In the genomic region with DNA sequence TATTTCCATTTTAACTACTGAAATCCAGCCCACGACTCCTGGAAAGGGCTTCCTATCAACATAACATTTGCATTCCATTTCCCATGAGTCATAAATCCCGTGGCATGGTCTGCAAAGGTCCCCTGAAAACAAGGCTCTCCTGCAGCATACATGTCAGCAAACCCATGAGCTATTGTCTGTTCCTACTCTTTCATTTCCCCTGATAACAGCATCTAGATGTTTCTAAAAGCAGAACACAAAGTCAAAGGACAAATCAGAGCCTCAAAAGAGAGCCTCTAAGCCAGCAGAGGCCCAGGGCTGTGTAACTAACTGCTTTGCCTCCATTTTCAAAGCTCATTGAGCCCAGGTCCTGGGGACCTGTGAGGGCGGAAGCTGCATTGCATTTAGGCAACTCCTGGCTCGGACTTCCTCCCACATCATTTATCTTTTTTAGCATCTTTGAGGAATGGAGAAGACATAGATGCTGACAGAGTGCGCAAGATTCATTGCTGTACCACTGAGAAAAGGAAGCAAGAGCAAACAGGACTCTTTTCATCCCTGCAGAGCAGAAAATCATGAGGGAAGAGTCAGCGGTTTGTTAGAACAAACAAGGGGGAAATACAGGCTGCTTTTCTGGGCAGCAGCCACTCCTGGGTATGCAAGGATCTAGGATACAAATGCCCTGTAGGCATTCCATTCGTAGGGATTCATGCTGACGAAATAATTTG, we compare ENCODE assay signal across 19 cellular contexts.
DNase-seq lines count a peak whose midpoint lies in the region; ATAC-seq and TF ChIP-seq lines count a peak whose summit lies in the region.
"Had no signal": no experiment of that assay in that cellular context is flagged by ENCODE, and none has a peak within 500 bp of the region (broad histone marks: within the 10 kb centered on the region; RNA-seq: fewer than 3 reads in every experiment).

No MANE protein-coding gene starts in this region.

- H3K27ac ChIP-seq in HUES48 (ENCODE audit: low read depth, low read length) (peak overlapping the region; percentile 93), gastroesophageal sphincter (no peak overlapping the region), WERI-Rb-1 (no peak overlapping the region)
- H3K27ac ChIP-seq: body of pancreas, esophagus muscularis mucosa, left ventricle myocardium inferior, parathyroid adenoma, thoracic aorta had no signal

- WGBS in gastroesophageal sphincter (ENCODE audit: low coverage in 1 of 2), 2 donors: 20 to 35% methylated on average over 2 to 8 of the region's 8 CpGs

- peaks cover 31% of the 10 kb centered on the region for H3K4me1 Mint-ChIP-seq in osteocyte (ENCODE audit: unreplicated experiment)
- H3K4me1 Mint-ChIP-seq: IgD-negative memory B cell had no signal

- peaks cover 56% of the 10 kb centered on the region for H3K4me1 ChIP-seq in HUES48 (ENCODE audit: control insufficient read depth, insufficient read depth, low read length)
- H3K4me1 ChIP-seq in iPS-15b (ENCODE audit: control insufficient read depth, insufficient read depth, low read length): peaks cover 27% of the 10 kb centered on the region
- H3K4me1 ChIP-seq in gastroesophageal sphincter: no peaks in the 10 kb centered on the region
- H3K4me1 ChIP-seq: body of pancreas, esophagus muscularis mucosa, left ventricle myocardium inferior, parathyroid adenoma had no signal

- H3K36me3 ChIP-seq in HUES48 (ENCODE audit: control insufficient read depth, insufficient read depth, low read length) (no peaks in the 10 kb centered on the region), iPS-15b (ENCODE audit: control insufficient read depth, insufficient read depth, low read length) (no peaks in the 10 kb centered on the region), gastroesophageal sphincter (no peaks in the 10 kb centered on the region), WERI-Rb-1 (no peaks in the 10 kb centered on the region)
- H3K36me3 ChIP-seq: esophagus muscularis mucosa, left ventricle myocardium inferior, thoracic aorta had no signal

- TF ChIP-seq POLR2A in gastroesophageal sphincter (IDR thresholded peaks at IDR 0.05): no peak

- H3K4me3 Mint-ChIP-seq in osteocyte (ENCODE audit: unreplicated experiment): no peak overlapping the region
- H3K4me3 Mint-ChIP-seq: IgD-negative memory B cell had no signal

- DNase-seq in astrocyte of the hippocampus (ENCODE audit: low read depth, low spot score) (peak; percentile 88), osteocyte (ENCODE audit: extremely low spot score, unreplicated experiment) (no peak), WERI-Rb-1 (no peak), midbrain (lab: John Stamatoyannopoulos, UW) (no peak)
- no peak for DNase-seq in activated CD4-positive, CD25-positive, alpha-beta regulatory T cell (lab: John Stamatoyannopoulos, UW)
- DNase-seq: activated gamma-delta T cell treated with Interleukin-2 at 50 U/mL for 16 hours, body of pancreas, COR-L47, left ventricle myocardium inferior, NCI-H187, NCI-H446, SIG-M5 had no signal

- peaks cover 4% of the 10 kb centered on the region for H3K36me3 Mint-ChIP-seq in osteocyte (ENCODE audit: unreplicated experiment)
- H3K36me3 Mint-ChIP-seq: IgD-negative memory B cell had no signal

- peak overlapping the region; percentile 73 for H3K27ac Mint-ChIP-seq in osteocyte (ENCODE audit: unreplicated experiment)
- H3K27ac Mint-ChIP-seq: IgD-negative memory B cell had no signal

- H3K9ac ChIP-seq in HUES48 (ENCODE audit: low read depth, low read length) (peak overlapping the region; percentile 38), iPS-15b (ENCODE audit: low read depth, low read length) (peak overlapping the region; percentile 41)
- H3K9ac ChIP-seq: parathyroid adenoma had no signal

- peaks cover 2% of the 10 kb centered on the region for H3K9me3 Mint-ChIP-seq in osteocyte (ENCODE audit: unreplicated experiment)

- H3K27me3 ChIP-seq in HUES48 (ENCODE audit: control insufficient read depth, insufficient read depth, low read length) (no peaks in the 10 kb centered on the region), iPS-15b (ENCODE audit: control insufficient read depth, insufficient read depth, low read length) (no peaks in the 10 kb centered on the region), gastroesophageal sphincter (no peaks in the 10 kb centered on the region), WERI-Rb-1 (ENCODE audit: insufficient read depth, low read depth, severe bottlenecking) (no peaks in the 10 kb centered on the region)
- H3K27me3 ChIP-seq: body of pancreas had no signal

- H3K4me3 ChIP-seq in HUES48 (ENCODE audit: low read depth, low read length) (no peak overlapping the region), iPS-15b (ENCODE audit: low read depth, low read length) (no peak overlapping the region), gastroesophageal sphincter (no peak overlapping the region), WERI-Rb-1 (ENCODE audit: low read depth, low read length) (no peak overlapping the region)
- H3K4me3 ChIP-seq: body of pancreas, esophagus muscularis mucosa, left ventricle myocardium inferior, thoracic aorta had no signal

- TF ChIP-seq CTCF in osteocyte (IDR thresholded peaks at IDR 0.05) (no peak), gastroesophageal sphincter (IDR thresholded peaks at IDR 0.05) (no peak), WERI-Rb-1 (IDR thresholded peaks at IDR 0.05; ENCODE audit: low read depth, low read length) (no peak)

- H3K27me3 Mint-ChIP-seq in osteocyte (ENCODE audit: unreplicated experiment): no peaks in the 10 kb centered on the region
- H3K27me3 Mint-ChIP-seq: IgD-negative memory B cell had no signal

- TF ChIP-seq EP300 in gastroesophageal sphincter (IDR thresholded peaks at IDR 0.05): no peak

- H3K9me3 ChIP-seq in HUES48 (ENCODE audit: control insufficient read depth, insufficient read depth, low read length): 0 out of 2 replicates have a peak, but pooled peaks cover 1% of the 10 kb centered on the region
- H3K9me3 ChIP-seq in iPS-15b (ENCODE audit: control insufficient read depth, insufficient read depth, low read length): no peaks in the 10 kb centered on the region
- H3K9me3 ChIP-seq in gastroesophageal sphincter: peaks cover 0 to under 1% (median 0%) of the 10 kb centered on the region in 3 donors
- H3K9me3 ChIP-seq in WERI-Rb-1 (ENCODE audit: severe bottlenecking): no peaks in the 10 kb centered on the region
- H3K9me3 ChIP-seq: body of pancreas, left ventricle myocardium inferior had no signal

- ATAC-seq in gastroesophageal sphincter: no peak
- ATAC-seq: body of pancreas had no signal
